12 cellular contexts compared by ENCODE assay signal in the genomic region with DNA sequence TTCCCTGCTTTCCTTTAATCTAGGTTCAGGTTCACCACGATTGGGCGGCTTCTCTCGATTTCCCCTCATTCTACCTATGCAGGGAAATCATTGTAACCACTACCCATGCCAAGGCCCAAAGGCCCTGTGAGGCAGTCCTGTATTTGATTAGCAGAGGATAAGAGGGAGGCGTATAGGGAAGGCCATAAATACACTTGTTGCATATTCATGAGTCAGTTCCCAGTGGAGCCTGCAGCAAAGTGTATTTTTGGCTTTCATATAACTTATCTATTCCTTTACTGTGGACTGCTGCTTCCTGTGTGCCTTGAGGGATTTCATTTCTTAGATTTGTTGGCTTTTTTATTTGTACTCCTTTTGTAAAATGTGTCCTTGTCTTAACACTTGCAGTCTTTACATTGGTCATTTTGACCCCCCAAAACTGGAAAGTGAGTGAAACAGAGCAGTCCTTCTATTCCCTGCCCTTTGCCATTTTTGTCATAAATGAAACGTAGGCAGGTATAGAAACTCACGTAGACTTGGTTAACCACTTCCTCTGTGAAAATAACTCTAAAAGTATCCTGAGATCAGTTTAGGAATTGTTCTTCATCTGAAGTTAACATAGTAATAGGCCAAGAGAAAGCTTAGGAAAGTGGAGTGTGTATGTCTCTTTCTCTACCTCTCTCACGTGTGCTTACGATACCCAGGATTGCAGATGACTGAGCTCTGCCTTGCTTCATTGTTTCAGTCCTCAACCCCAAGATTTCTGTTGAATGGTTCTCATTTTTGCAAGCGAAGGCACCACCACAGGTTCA. TPM values are rescaled to one million over a fixed set of nuclear protein-coding genes. Genes with fewer than 3 reads are reported as not detected.
DNase-seq lines count a peak whose midpoint lies in the region; ATAC-seq, FAIRE-seq and TF ChIP-seq lines count a peak whose summit lies in the region.
"Had no signal": no experiment of that assay in that cellular context is flagged by ENCODE, and none has a peak within 500 bp of the region (broad histone marks: within the 10 kb centered on the region; RNA-seq: fewer than 3 reads in every experiment).

No MANE protein-coding gene starts in this region.

- H3K9me3 ChIP-seq in CD4-positive, CD25-positive, alpha-beta regulatory T cell (ENCODE audit: control insufficient read depth in 2 of 2, low read length in 2 of 2), result no peaks in the 10 kb centered on the region
- H3K9me3 ChIP-seq: uterus had no signal

- TF ChIP-seq CTCF in KMS-11 (conservative IDR thresholded peaks at IDR 0.05; ENCODE audit: low read depth, low read length), result no peak

- ATAC-seq in CD4-positive, CD25-positive, alpha-beta regulatory T cell (ENCODE audit: low read depth in 2 of 2), result peak in 1 of 2 donors; percentile 34
- ATAC-seq in GM18502 (IDR thresholded peaks at IDR 0.05; ENCODE audit: poor library complexity, unreplicated experiment), result peak; percentile 42
- peak; percentile 37 for ATAC-seq in effector memory CD8-positive, alpha-beta T cell (replicated peaks)

- H4K20me1 ChIP-seq in KMS-11 (ENCODE audit: insufficient read depth), result no peaks in the 10 kb centered on the region

- peaks cover 21% of the 10 kb centered on the region for H3K4me1 ChIP-seq in CD4-positive, CD25-positive, alpha-beta regulatory T cell (ENCODE audit: control insufficient read depth, insufficient read depth, low read length, poor library complexity, severe bottlenecking)
- H3K4me1 ChIP-seq in KMS-11 (ENCODE audit: low read depth, poor library complexity, severe bottlenecking), result peaks cover 39% of the 10 kb centered on the region
- H3K4me1 ChIP-seq: uterus had no signal

- H3K36me3 Mint-ChIP-seq in CD4-positive, CD25-positive, alpha-beta regulatory T cell, result peaks cover 50% of the 10 kb centered on the region
- peaks cover 66% of the 10 kb centered on the region for H3K36me3 Mint-ChIP-seq in effector memory CD8-positive, alpha-beta T cell (ENCODE audit: insufficient read depth)

- no peak overlapping the region for H3K27ac ChIP-seq in CD4-positive, CD25-positive, alpha-beta regulatory T cell (ENCODE audit: insufficient read depth, low read length, poor library complexity, severe bottlenecking)
- H3K27ac ChIP-seq in KMS-11, result peak overlapping the region; percentile 15; the same call in 1 of the 2 replicates
- H3K27ac ChIP-seq: uterus had no signal

- H3K4me1 Mint-ChIP-seq in CD4-positive, CD25-positive, alpha-beta regulatory T cell, result peaks cover 12 to 35% (median 26%) of the 10 kb centered on the region in 4 donors
- peaks cover 11 to 19% of the 10 kb centered on the region in 2 donors for H3K4me1 Mint-ChIP-seq in effector memory CD8-positive, alpha-beta T cell (ENCODE audit: low read depth in 2 of 2)

- H3K79me2 ChIP-seq in KMS-11 (ENCODE audit: insufficient read depth, low read depth), result no peaks in the 10 kb centered on the region

- peaks cover 82% of the 10 kb centered on the region for H3K36me3 ChIP-seq in CD4-positive, CD25-positive, alpha-beta regulatory T cell (ENCODE audit: control insufficient read depth, insufficient read depth, low read length)
- 0 out of 2 replicates have a peak, but pooled peaks cover 3% of the 10 kb centered on the region for H3K36me3 ChIP-seq in KMS-11 (ENCODE audit: insufficient read depth)
- H3K36me3 ChIP-seq: uterus had no signal

- H3K4me3 ChIP-seq in CD4-positive, CD25-positive, alpha-beta regulatory T cell (ENCODE audit: low read depth, low read length), result peak overlapping the region; percentile 43
- H3K4me3 ChIP-seq in KMS-11 (IDR thresholded peaks at IDR 0.05; ENCODE audit: insufficient read depth, low read depth, low read length), result no peak overlapping the region
- H3K4me3 ChIP-seq: skin epidermis, uterus had no signal

- peak in 1 of 3 donors; percentile 35 for DNase-seq in CD4-positive, CD25-positive, alpha-beta regulatory T cell
- DNase-seq in effector memory CD8-positive, alpha-beta T cell, result no peak
- no peak for DNase-seq in midbrain (lab: John Stamatoyannopoulos, UW)
- no peak for DNase-seq in HTR-8/SVneo (ENCODE audit: insufficient read length, low spot score)
- no peak for DNase-seq in cerebellar nuclear complex (lab: John Stamatoyannopoulos, UW)
- DNase-seq in stimulated activated CD4-positive, alpha-beta T cell treated with anti-CD3 and anti-CD28 coated beads, Interleukin-4, amount 100 ng/mL, for 1 hour, result no peak
- DNase-seq: C1 segment of cervical spinal cord, NCI-H1930, uterus had no signal

- H2AFZ ChIP-seq in KMS-11 (ENCODE audit: low read depth), result no peak overlapping the region

- H3K9me3 Mint-ChIP-seq in CD4-positive, CD25-positive, alpha-beta regulatory T cell, result no peaks in the 10 kb centered on the region
- H3K9me3 Mint-ChIP-seq in effector memory CD8-positive, alpha-beta T cell, result no peaks in the 10 kb centered on the region

- H3K27ac Mint-ChIP-seq in CD4-positive, CD25-positive, alpha-beta regulatory T cell, result peak overlapping the region; percentile 74 to 97 (median 90)
- peak overlapping the region; percentile 76 to 85 for H3K27ac Mint-ChIP-seq in effector memory CD8-positive, alpha-beta T cell

- H3K27me3 Mint-ChIP-seq in CD4-positive, CD25-positive, alpha-beta regulatory T cell, result no peaks in the 10 kb centered on the region
- H3K27me3 Mint-ChIP-seq in effector memory CD8-positive, alpha-beta T cell, result no peaks in the 10 kb centered on the region

- peak overlapping the region in 3 of 4 donors; percentile 42 to 52 (median 48) for H3K4me3 Mint-ChIP-seq in CD4-positive, CD25-positive, alpha-beta regulatory T cell
- no peak overlapping the region for H3K4me3 Mint-ChIP-seq in effector memory CD8-positive, alpha-beta T cell

- FAIRE-seq in HTR-8/SVneo (lab: Jason Lieb, UNC), result no peak

- no peaks in the 10 kb centered on the region for H3K27me3 ChIP-seq in CD4-positive, CD25-positive, alpha-beta regulatory T cell (ENCODE audit: control insufficient read depth, insufficient read depth, low read length)
- no peaks in the 10 kb centered on the region for H3K27me3 ChIP-seq in KMS-11 (ENCODE audit: insufficient read depth, low read depth)
- H3K27me3 ChIP-seq: uterus had no signal

- H3K4me2 ChIP-seq in KMS-11, result peak overlapping the region; percentile 69

- no peak overlapping the region for H3K9ac ChIP-seq in KMS-11

RNA-seq across cellular contexts. Expression of a gene that starts 19.6 kb away (rescaled TPM):
- total RNA-seq in CD4-positive, CD25-positive, alpha-beta regulatory T cell, result 0.44 TPM
- under 1 TPM in 3 of 4 donors, not detected in 1; 0.10 to 0.25 (median 0.13) TPM for polyA plus RNA-seq in CD4-positive, CD25-positive, alpha-beta regulatory T cell

Comparison
In these comparisons a context has a peak if more than half of its experiments do, and no peak if none do; other contexts are left out.
1. H3K4me3 Mint-ChIP-seq: peak in CD4-positive, CD25-positive, alpha-beta regulatory T cell (3 of 4); none in effector memory CD8-positive, alpha-beta T cell (0 of 2).